12 cellular contexts compared by ENCODE assay signal in the genomic region with DNA sequence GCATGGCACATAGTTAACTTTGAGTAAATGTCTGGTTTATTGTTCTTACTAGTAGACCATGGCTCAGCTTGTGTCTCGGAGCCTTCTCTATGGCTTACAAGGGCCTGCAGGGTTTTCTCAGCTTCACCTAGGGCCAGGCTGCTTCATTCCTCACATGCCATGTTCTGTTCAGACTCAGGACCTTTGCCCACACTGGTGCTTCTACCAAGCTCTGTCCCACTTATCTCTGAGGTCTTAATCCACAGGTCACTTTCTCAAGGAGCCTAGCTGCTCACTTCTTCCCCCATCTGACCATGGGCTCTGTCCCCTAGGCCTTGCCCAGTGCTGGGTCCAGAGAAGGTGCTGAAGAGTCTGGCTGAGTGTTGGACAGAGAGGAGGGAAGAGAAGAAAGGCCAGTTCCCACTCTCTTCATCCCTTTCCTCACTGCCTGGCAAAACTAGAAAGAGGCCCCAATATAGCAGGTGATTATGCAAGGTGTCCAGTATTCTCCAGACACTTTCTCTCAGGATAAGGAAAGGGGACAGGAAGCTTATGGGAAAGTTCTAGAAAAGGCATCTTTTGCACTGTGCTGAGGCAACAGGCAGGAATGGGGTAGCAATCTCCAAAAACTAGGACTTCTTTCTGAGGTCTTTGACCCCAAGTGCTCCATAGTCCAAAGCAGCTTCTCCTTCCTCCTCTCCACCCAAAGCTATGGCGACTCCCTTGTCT. TPM values are rescaled to one million over a fixed set of nuclear protein-coding genes. Genes with fewer than 3 reads are reported as not detected.
A peak's percentile ranks its signal among the peaks of the same experiment; 100 is the strongest.
DNase-seq lines count a peak whose midpoint lies in the region; ATAC-seq, FAIRE-seq and TF ChIP-seq lines count a peak whose summit lies in the region.
"Had no signal": no experiment of that assay in that cellular context is flagged by ENCODE, and none has a peak within 500 bp of the region (broad histone marks: within the 10 kb centered on the region; RNA-seq: fewer than 3 reads in every experiment).

No MANE protein-coding gene starts in this region.

- POLR2A ChIA-PET in activated CD8-positive, alpha-beta T cell treated with anti-CD3 and anti-CD28 coated beads, Interleukin-2, amount 10 ng/mL, durations not matched to agents 7 days and 5 days (lab: Charles Lee) = interaction anchor here (1.0 to 10.0 kb wide), 4 partner anchors 14 to 72 kb away, joined by 3 to 193 read pairs (median 28); a partner anchor contains a TSS
- POLR2A ChIA-PET in GM10248 (lab: Yijun Ruan, JAX) = no interaction called here

- intact Hi-C loops in kidney (cut with DNase I) = no loop called here

- H3K9ac ChIP-seq in kidney (ENCODE audit: low read length in 2 of 2) (peak overlapping the region; percentile 24), subcutaneous abdominal adipose tissue (ENCODE audit: low read length in 5 of 5) (no peak overlapping the region)

- H3K36me3 ChIP-seq in kidney (ENCODE audit: control insufficient read depth in 1 of 2, insufficient read depth in 2 of 2, low read length in 2 of 2) (peaks cover 0 to 10% of the 10 kb centered on the region in 2 donors), subcutaneous abdominal adipose tissue (ENCODE audit: control insufficient read depth in 5 of 5, insufficient read depth in 5 of 5, low read length in 5 of 5) (peaks cover 2 to 40% (median 20%) of the 10 kb centered on the region in 5 donors)

- peak overlapping the region; percentile 76 for H3K27ac Mint-ChIP-seq in activated CD8-positive, alpha-beta T cell treated with anti-CD3 and anti-CD28 coated beads, Interleukin-2, amount 10 ng/mL, durations not matched to agents 7 days and 5 days

- H3K27ac ChIP-seq in kidney (ENCODE audit: low read depth in 2 of 2, low read length in 2 of 2) (peak overlapping the region; percentile 56), subcutaneous abdominal adipose tissue (ENCODE audit: low read depth, low read length) (peak overlapping the region; percentile 3)

- H3K4me3 ChIP-seq in kidney (ENCODE audit: low read length in 2 of 2) (no peak overlapping the region), subcutaneous abdominal adipose tissue (ENCODE audit: low read depth in 1 of 5, low read length in 5 of 5) (no peak overlapping the region)

- H3K4me1 ChIP-seq in kidney (ENCODE audit: control insufficient read depth in 1 of 2, insufficient read depth in 1 of 2, low read depth in 1 of 2, low read length in 2 of 2) (peaks cover 70 to 84% of the 10 kb centered on the region in 2 donors), subcutaneous abdominal adipose tissue (ENCODE audit: control insufficient read depth in 5 of 5, insufficient read depth in 5 of 5, low read length in 5 of 5) (peaks cover 11 to 82% (median 61%) of the 10 kb centered on the region in 5 donors)

- H3K9me3 ChIP-seq in kidney (ENCODE audit: control insufficient read depth in 1 of 2, low read length in 2 of 2) (no peaks in the 10 kb centered on the region), subcutaneous abdominal adipose tissue (ENCODE audit: control insufficient read depth in 5 of 5, low read length in 5 of 5) (no peaks in the 10 kb centered on the region)

- CTCF ChIA-PET in activated CD8-positive, alpha-beta T cell treated with anti-CD3 and anti-CD28 coated beads, Interleukin-2, amount 10 ng/mL, durations not matched to agents 7 days and 5 days (lab: Charles Lee) = interaction anchor here (3.5 to 8.4 kb wide), 4 partner anchors 7 to 44 kb away, joined by 20 to 186 read pairs (median 61); a partner anchor contains a TSS
- CTCF ChIA-PET in GM10248 (lab: Yijun Ruan, JAX) = interaction anchor here (1.5 to 7.4 kb wide), 3 partner anchors 17 to 45 kb away, joined by 5 to 65 read pairs (median 64); a partner anchor contains a TSS

- peak overlapping the region; percentile 86 for H3K4me3 Mint-ChIP-seq in activated T-cell treated with anti-CD3 and anti-CD28 coated beads, Interleukin-2, amount 50 U/mL, for 4 hours
- no peak overlapping the region for H3K4me3 Mint-ChIP-seq in activated CD8-positive, alpha-beta T cell treated with anti-CD3 and anti-CD28 coated beads, Interleukin-2, amount 10 ng/mL, durations not matched to agents 7 days and 5 days

- no peak for FAIRE-seq in kidney (lab: Jason Lieb, UNC)

- no peaks in the 10 kb centered on the region for H3K27me3 Mint-ChIP-seq in activated T-cell treated with anti-CD3 and anti-CD28 coated beads, Interleukin-2, amount 50 U/mL, for 4 hours (ENCODE audit: low read depth)
- H3K27me3 Mint-ChIP-seq in activated CD8-positive, alpha-beta T cell treated with anti-CD3 and anti-CD28 coated beads, Interleukin-2, amount 10 ng/mL, durations not matched to agents 7 days and 5 days (ENCODE audit: low read depth) = no peaks in the 10 kb centered on the region

- no peaks in the 10 kb centered on the region for H3K27me3 ChIP-seq in subcutaneous abdominal adipose tissue (ENCODE audit: control insufficient read depth in 5 of 5, insufficient read depth in 4 of 5, low read length in 5 of 5)

- H3K4me1 Mint-ChIP-seq in activated T-cell treated with anti-CD3 and anti-CD28 coated beads, Interleukin-2, amount 50 U/mL, for 4 hours (ENCODE audit: low read depth) = peaks cover 91% of the 10 kb centered on the region
- peaks cover 90% of the 10 kb centered on the region for H3K4me1 Mint-ChIP-seq in activated CD8-positive, alpha-beta T cell treated with anti-CD3 and anti-CD28 coated beads, Interleukin-2, amount 10 ng/mL, durations not matched to agents 7 days and 5 days (ENCODE audit: low read depth)

- no peak for ATAC-seq in activated T-cell treated with anti-CD3 and anti-CD28 coated beads, Interleukin-2, amount 50 U/mL, for 4 hours
- no peak for ATAC-seq in activated CD8-positive, alpha-beta T cell treated with anti-CD3 and anti-CD28 coated beads, Interleukin-2, amount 10 ng/mL, durations not matched to agents 7 days and 5 days

- DNase-seq in activated T-cell treated with anti-CD3 and anti-CD28 coated beads, Interleukin-2, amount 50 U/mL, for 4 hours = no peak
- DNase-seq in activated T-cell treated with anti-CD3 and anti-CD28 coated beads for 4 hours (no peak), kidney (no peak), HCEC 1CT (no peak), GM10248 (ENCODE audit: extremely low spot score) (no peak), A172 (ENCODE audit: low spot score) (no peak)
- DNase-seq in activated CD8-positive, alpha-beta T cell treated with anti-CD3 and anti-CD28 coated beads, Interleukin-2, amount 10 ng/mL, durations not matched to agents 7 days and 5 days = no peak
- DNase-seq: NCI-H1436 treated with DMSO at 0.1 percent for 48 hours; stimulated activated CD4-positive, alpha-beta T cell treated with anti-CD3 and anti-CD28 coated beads, Interleukin-1b, Interleukin-23, amount 100 ng/mL, for 48 hours had no signal

- H3K9me3 Mint-ChIP-seq in activated T-cell treated with anti-CD3 and anti-CD28 coated beads, Interleukin-2, amount 50 U/mL, for 4 hours = no peaks in the 10 kb centered on the region
- H3K9me3 Mint-ChIP-seq in activated CD8-positive, alpha-beta T cell treated with anti-CD3 and anti-CD28 coated beads, Interleukin-2, amount 10 ng/mL, durations not matched to agents 7 days and 5 days (ENCODE audit: insufficient read depth) = no peaks in the 10 kb centered on the region

- TF ChIP-seq CTCF in kidney (IDR thresholded peaks at IDR 0.05; ENCODE audit: borderline replicate concordance, extremely low read depth, insufficient read depth) = no peak
- no peak for TF ChIP-seq CTCF in GM10248 (IDR thresholded peaks at IDR 0.05; ENCODE audit: control extremely low read depth, extremely low read depth, low read depth, missing control alignments)

- peaks cover 53% of the 10 kb centered on the region for H3K36me3 Mint-ChIP-seq in activated T-cell treated with anti-CD3 and anti-CD28 coated beads, Interleukin-2, amount 50 U/mL, for 4 hours (ENCODE audit: insufficient read depth)
- peaks cover 75% of the 10 kb centered on the region for H3K36me3 Mint-ChIP-seq in activated CD8-positive, alpha-beta T cell treated with anti-CD3 and anti-CD28 coated beads, Interleukin-2, amount 10 ng/mL, durations not matched to agents 7 days and 5 days (ENCODE audit: low read depth)

RNA-seq across cellular contexts. Expression of a gene that starts 40.0 kb away (rescaled TPM):
- total RNA-seq in activated T-cell treated with anti-CD3 and anti-CD28 coated beads, Interleukin-2, amount 50 U/mL, for 4 hours = not detected
- total RNA-seq in activated CD8-positive, alpha-beta T cell treated with anti-CD3 and anti-CD28 coated beads, Interleukin-2, amount 10 ng/mL, durations not matched to agents 7 days and 5 days = not detected
- total RNA-seq in kidney = 1.3 TPM
- 6.9 TPM for polyA plus RNA-seq in kidney (ENCODE audit: insufficient read depth, low read depth, low replicate concordance)
- total RNA-seq in A172 (2014; rRNA removed; shearing (Covaris generic)) = not detected in 2 replicates
- total RNA-seq: left lobe of liver, RPMI7951 had no signal

RNA-seq across cellular contexts. Expression of a gene that starts 45.0 kb away (rescaled TPM):
- total RNA-seq in activated T-cell treated with anti-CD3 and anti-CD28 coated beads, Interleukin-2, amount 50 U/mL, for 4 hours = 100 to 1,000 TPM; 237 to 274 (median 248) TPM
- 10 to 100 TPM; 71.4 to 73.0 TPM for total RNA-seq in activated CD8-positive, alpha-beta T cell treated with anti-CD3 and anti-CD28 coated beads, Interleukin-2, amount 10 ng/mL, durations not matched to agents 7 days and 5 days
- 139 TPM for total RNA-seq in kidney
- polyA plus RNA-seq in kidney (ENCODE audit: insufficient read depth, low read depth, low replicate concordance) = 132 TPM
- total RNA-seq in A172 (2014; rRNA removed; shearing (Covaris generic)) = 202 and 212 TPM in 2 replicates

Comparison
In these comparisons a context has a peak if more than half of its experiments do, and no peak if none do; other contexts are left out.
1. H3K9ac ChIP-seq: peak in kidney (2 of 2); none in subcutaneous abdominal adipose tissue (0 of 5).